ENCODE assay signal across 8 cellular contexts in genomic region chr1:234373064-234373937, GRCh38. TPM values are rescaled to one million over a fixed set of nuclear protein-coding genes. Genes with fewer than 3 reads are reported as not detected.
DNase-seq lines count a peak whose midpoint lies in the region; ATAC-seq and TF ChIP-seq lines count a peak whose summit lies in the region.

COA6 (plus strand) TSS chr1:234373456; CDS start chr1:234373467, 11 bp downstream.

- H3K27me3 Mint-ChIP-seq in WTC11 (ENCODE audit: low read depth) (no peaks in the 10 kb centered on the region), immature natural killer cell (ENCODE audit: low read depth in 3 of 3) (peaks cover 7 to 13% (median 9%) of the 10 kb centered on the region in 3 donors)

- DNase-seq in AG04449 (ENCODE audit: low read depth, low spot score) (peak; percentile 89), NCI-H226 (peak; percentile 81), WTC11 (ENCODE audit: low spot score) (peak; percentile 81), cardiac fibroblast (ENCODE audit: low read depth in 2 of 2) (peak; percentile 98), immature natural killer cell (peak; percentile 93 to 95 (median 95)), smooth muscle cell of the brain vasculature (ENCODE audit: low read depth, low spot score) (peak; percentile 87)

- peaks cover 31% of the 10 kb centered on the region for H3K36me3 Mint-ChIP-seq in WTC11
- H3K36me3 Mint-ChIP-seq in immature natural killer cell, result peaks cover 13 to 17% (median 14%) of the 10 kb centered on the region in 3 donors

- peak; percentile 96 for ATAC-seq in GM18909 (IDR thresholded peaks at IDR 0.05; ENCODE audit: poor library complexity, unreplicated experiment)
- peak; percentile 93 for ATAC-seq in HG03175 (IDR thresholded peaks at IDR 0.05; ENCODE audit: unreplicated experiment)
- ATAC-seq in WTC11, result peak; percentile 92

- H3K4me1 Mint-ChIP-seq in WTC11 (peaks cover 12% of the 10 kb centered on the region), immature natural killer cell (peaks cover 37 to 51% of the 10 kb centered on the region in 2 donors)

- TF ChIP-seq CTCF in AG04449 (IDR thresholded peaks at IDR 0.05; ENCODE audit: insufficient read depth, low read length, missing control alignments), result no peak
- TF ChIP-seq CTCF in WTC11 (IDR thresholded peaks at IDR 0.05), result no peak
- TF ChIP-seq CTCF in cardiac fibroblast (IDR thresholded peaks at IDR 0.05; ENCODE audit: low read depth, low read length), result no peak

- H3K27ac Mint-ChIP-seq in WTC11, result peak within 1 kb of the TSS; percentile 97
- H3K27ac Mint-ChIP-seq in immature natural killer cell, result peak within 1 kb of the TSS; percentile 99 to 100 (median 99)

- H3K4me3 ChIP-seq in AG04449 (ENCODE audit: low read depth, low read length) (peak within 1 kb of the TSS; percentile 88), cardiac fibroblast (replicated peaks in 1 of 2; ENCODE audit: low read depth in 2 of 2, low read length in 2 of 2) (peak within 1 kb of the TSS; percentile 64 to 91)

- H3K4me3 Mint-ChIP-seq in WTC11 (peak within 1 kb of the TSS; percentile 98), immature natural killer cell (peak within 1 kb of the TSS; percentile 96 to 99 (median 97))

- H3K9me3 Mint-ChIP-seq in WTC11 (no peaks in the 10 kb centered on the region), immature natural killer cell (no peaks in the 10 kb centered on the region)

- POLR2A ChIA-PET in AG04449 (lab: Yijun Ruan, JAX), result interaction anchor here (0.6 to 1.0 kb wide), 2 partner anchors 10 to 229 kb away, joined by 3 to 4 read pairs; no protein-coding TSS in a partner anchor
- POLR2A ChIA-PET in WTC11 (lab: Charles Lee), result interaction anchor here (0.6 to 0.7 kb wide), 3 partner anchors 31 to 995 kb away, joined by 3 read pairs; no protein-coding TSS in a partner anchor

- CTCF ChIA-PET in AG04449 (lab: Yijun Ruan, JAX) (interaction anchor here (0.8 to 1.8 kb wide), 5 partner anchors 11 to 372 kb away, joined by 3 to 4 read pairs (median 3); no protein-coding TSS in a partner anchor), WTC11 (lab: Charles Lee) (interaction anchor here (0.9 to 1.9 kb wide), 7 partner anchors 47 to 720 kb away, joined by 3 to 12 read pairs (median 4); no protein-coding TSS in a partner anchor)

TF ChIP-seq in WTC11, 78 proteins besides CTCF, POLR2A, EP300 and RAD21 (continues in another document):
- TF ChIP-seq MLX (CRISPR knock-in tag; IDR thresholded peaks at IDR 0.05) (no peak), MAX (CRISPR knock-in tag; IDR thresholded peaks at IDR 0.05) (peak; percentile 80), ZNF425 (CRISPR knock-in tag; conservative IDR thresholded peaks at IDR 0.05) (no peak), FOXK1 (CRISPR knock-in tag; IDR thresholded peaks at IDR 0.05) (peak; percentile 65), KAT7 (CRISPR knock-in tag; IDR thresholded peaks at IDR 0.05; ENCODE audit: borderline replicate concordance) (no peak), ZNF263 (CRISPR knock-in tag; IDR thresholded peaks at IDR 0.05; ENCODE audit: low read depth) (no peak), NFATC4 (CRISPR knock-in tag; IDR thresholded peaks at IDR 0.05) (no peak), PRRX2 (CRISPR knock-in tag; IDR thresholded peaks at IDR 0.05) (no peak), USF1 (CRISPR knock-in tag; IDR thresholded peaks at IDR 0.05) (peak; percentile 59), ERG (CRISPR knock-in tag; IDR thresholded peaks at IDR 0.05) (no peak), IRF2 (CRISPR knock-in tag; IDR thresholded peaks at IDR 0.05; ENCODE audit: borderline replicate concordance, low read depth) (no peak), JAZF1 (CRISPR knock-in tag; IDR thresholded peaks at IDR 0.05) (no peak), RELA (CRISPR knock-in tag; IDR thresholded peaks at IDR 0.05; ENCODE audit: borderline replicate concordance) (no peak), CREM (CRISPR knock-in tag; IDR thresholded peaks at IDR 0.05) (no peak), ATF1 (CRISPR knock-in tag; IDR thresholded peaks at IDR 0.05) (no peak), E2F4 (CRISPR knock-in tag; IDR thresholded peaks at IDR 0.05; ENCODE audit: borderline replicate concordance, low read depth) (no peak), NFE2L1 (CRISPR knock-in tag; IDR thresholded peaks at IDR 0.05) (peak; percentile 6; the same call in 1 of the 2 replicates), ESRRA (CRISPR knock-in tag; IDR thresholded peaks at IDR 0.05; ENCODE audit: borderline replicate concordance) (peak; percentile 78; the same call in 1 of the 2 replicates)

RNA-seq across cellular contexts. Expression of gene COA6, which starts in this region (rescaled TPM):
- 41.6 to 47.9 TPM (median 44.3 TPM) in 3 replicates for total RNA-seq in WTC11 (2021)
- polyA plus RNA-seq in immature natural killer cell, result 10 to 100 TPM; 20.3 to 41.0 (median 34.8) TPM

Comparison
In these comparisons a context has a peak if more than half of its experiments do, and no peak if none do; other contexts are left out.
1. Peak in every context shown above with its lines: DNase-seq, ATAC-seq and H3K4me3 ChIP-seq.